ENCODE assay signal across 1 cellular context in genomic region chr5:153585616-153586015, GRCh38.
TF ChIP-seq lines count a peak whose summit lies in the region.

No MANE protein-coding gene starts in this region.

TF ChIP-seq in IMR-90, 13 proteins besides CTCF, POLR2A, EP300 and RAD21 (continued from another document):
- TF ChIP-seq USF2 (IDR thresholded peaks at IDR 0.05; ENCODE audit: low read depth, low read length) (no peak), MAFK (IDR thresholded peaks at IDR 0.05; ENCODE audit: low read depth, low read length) (no peak), FOS (IDR thresholded peaks at IDR 0.05; ENCODE audit: low read depth, low read length) (no peak), SMC3 (IDR thresholded peaks at IDR 0.05; ENCODE audit: low read depth, low read length) (no peak), BHLHE40 (IDR thresholded peaks at IDR 0.05; ENCODE audit: low read depth, low read length) (no peak), ELK1 (IDR thresholded peaks at IDR 0.05; ENCODE audit: borderline replicate concordance, low read depth, low read length) (no peak), CEBPB (IDR thresholded peaks at IDR 0.05; ENCODE audit: low read depth, low read length) (no peak), MXI1 (IDR thresholded peaks at IDR 0.05; ENCODE audit: borderline replicate concordance, low read depth, low read length) (no peak), RCOR1 (IDR thresholded peaks at IDR 0.05; ENCODE audit: insufficient replicate concordance, low read length) (no peak), NFE2L2 (IDR thresholded peaks at IDR 0.05; ENCODE audit: low read depth, low read length) (no peak)
